Comparison of ENCODE assay signal across 9 cellular contexts in the genomic region with DNA sequence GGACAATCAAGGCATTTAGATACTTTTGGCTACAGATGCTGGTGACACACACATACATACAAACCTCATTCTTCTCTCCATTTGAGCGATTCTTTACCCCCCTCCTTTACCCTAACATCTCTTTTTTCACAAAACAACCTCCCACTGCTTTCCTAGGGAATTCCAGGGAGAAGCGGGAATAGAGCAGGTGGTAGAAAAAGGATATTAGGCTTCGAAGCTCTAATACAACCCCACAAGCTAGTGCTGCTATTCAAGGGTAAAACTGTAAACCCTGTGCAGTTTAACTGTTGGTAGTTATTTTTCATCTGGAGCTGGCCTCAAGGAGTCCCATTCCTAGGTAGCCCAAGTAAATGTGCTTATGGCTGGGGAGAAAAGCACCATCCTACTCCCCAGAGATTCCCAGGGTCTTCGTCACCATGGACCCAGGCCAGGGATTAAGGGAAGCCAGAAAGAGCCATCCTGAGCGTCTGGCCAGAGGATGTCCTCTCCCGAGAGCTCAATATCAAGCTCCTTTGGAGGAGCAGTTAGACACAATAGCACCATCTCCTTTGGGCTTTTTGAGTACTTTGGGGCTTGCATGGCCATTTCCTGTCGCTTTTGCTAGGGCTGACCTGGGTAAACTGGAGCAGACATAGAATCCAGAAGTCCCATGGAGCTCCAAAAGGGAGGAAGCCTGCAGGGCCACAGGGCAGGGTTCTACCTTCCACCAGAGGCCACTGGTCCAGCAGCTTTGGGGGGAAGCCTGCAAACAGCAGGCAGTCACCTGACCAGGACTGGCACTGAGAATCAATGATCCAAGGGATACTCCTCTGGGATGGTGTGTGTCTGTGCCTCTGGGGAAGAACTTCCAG. TPM values are rescaled to one million over a fixed set of nuclear protein-coding genes. Genes with fewer than 3 reads are reported as not detected.
DNase-seq lines count a peak whose midpoint lies in the region; ATAC-seq and TF ChIP-seq lines count a peak whose summit lies in the region.
"Had no signal": no experiment of that assay in that cellular context is flagged by ENCODE, and none has a peak within 500 bp of the region (broad histone marks: within the 10 kb centered on the region; RNA-seq: fewer than 3 reads in every experiment).

No MANE protein-coding gene starts in this region.

- peaks cover 0 to 64% of the 10 kb centered on the region in 2 donors for H3K4me1 ChIP-seq in right atrium auricular region
- H3K4me1 ChIP-seq in muscle layer of colon (ENCODE audit: insufficient read depth, low read length) = peaks cover 35% of the 10 kb centered on the region
- H3K4me1 ChIP-seq in uterus = no peaks in the 10 kb centered on the region

- H3K9me3 ChIP-seq in right atrium auricular region (no peaks in the 10 kb centered on the region), muscle layer of colon (ENCODE audit: low read length) (no peaks in the 10 kb centered on the region), uterus (no peaks in the 10 kb centered on the region)

- ATAC-seq in left ventricle myocardium superior (no peak), GM18498 (IDR thresholded peaks at IDR 0.05; ENCODE audit: unreplicated experiment) (no peak), GM18868 (IDR thresholded peaks at IDR 0.05; ENCODE audit: unreplicated experiment) (no peak), GM19397 (IDR thresholded peaks at IDR 0.05; ENCODE audit: unreplicated experiment) (no peak)

- peak overlapping the region; percentile 83 to 91 for H3K27ac ChIP-seq in right atrium auricular region
- peak overlapping the region; percentile 40 for H3K27ac ChIP-seq in muscle layer of colon (ENCODE audit: low read depth, low read length)
- peak overlapping the region; percentile 84 to 94 for H3K27ac ChIP-seq in uterus

- DNase-seq in right atrium auricular region (ENCODE audit: low spot score) (no peak), left ventricle myocardium superior (no peak), cardiac fibroblast (ENCODE audit: low read depth in 2 of 2) (peak; percentile 34 to 68), uterus (no peak)
- DNase-seq: cortex of kidney had no signal

- TF ChIP-seq CTCF in right atrium auricular region (IDR thresholded peaks at IDR 0.05) (no peak), cardiac fibroblast (IDR thresholded peaks at IDR 0.05; ENCODE audit: low read depth, low read length) (no peak), uterus (IDR thresholded peaks at IDR 0.05) (no peak)

- H3K27me3 ChIP-seq in right atrium auricular region = no peaks in the 10 kb centered on the region
- no peaks in the 10 kb centered on the region for H3K27me3 ChIP-seq in muscle layer of colon (ENCODE audit: control insufficient read depth in 1 of 2, insufficient read depth in 2 of 2, low read length in 2 of 2)
- no peaks in the 10 kb centered on the region for H3K27me3 ChIP-seq in uterus

- H3K4me3 ChIP-seq in right atrium auricular region = peak overlapping the region; percentile 69 to 71
- H3K4me3 ChIP-seq in cardiac fibroblast (replicated peaks in 1 of 2; ENCODE audit: low read depth in 2 of 2, low read length in 2 of 2) = peak overlapping the region; percentile 65 to 66
- peak overlapping the region; percentile 12 to 91 for H3K4me3 ChIP-seq in muscle layer of colon (ENCODE audit: low read depth in 1 of 2, low read length in 2 of 2)
- peak overlapping the region; percentile 8 to 61 for H3K4me3 ChIP-seq in uterus

- H3K36me3 ChIP-seq in right atrium auricular region (no peaks in the 10 kb centered on the region), muscle layer of colon (ENCODE audit: insufficient read depth, low read length) (no peaks in the 10 kb centered on the region), uterus (no peaks in the 10 kb centered on the region)

- intact Hi-C loops in left ventricle myocardium superior (cut with micrococcal nuclease) (loop anchor here (5.0 kb wide), 2 partner anchors 283 to 503 kb away; no protein-coding TSS in a partner anchor), uterus (cut with DNase I; ENCODE audit: low total_unique reads) (no loop called here)

- peak overlapping the region; percentile 0 for H3K9ac ChIP-seq in muscle layer of colon (ENCODE audit: low read length)

- no peak for TF ChIP-seq POLR2A in uterus (IDR thresholded peaks at IDR 0.05)

RNA-seq across cellular contexts. Expression of gene MAML2, which starts 3.1 kb away (rescaled TPM):
- total RNA-seq in right atrium auricular region = 10 to 100 TPM in 1 of 2 donors, 1 to 10 TPM in 1; 7.6 to 16.6 TPM
- total RNA-seq in left ventricle myocardium superior = 4.1 TPM
- total RNA-seq in uterus = 10 to 100 TPM in 3 of 4 donors, 1 to 10 TPM in 1; 8.2 to 35.9 (median 19.8) TPM

RNA-seq across cellular contexts. Expression of gene CCDC82, which starts 49.8 kb away (rescaled TPM):
- total RNA-seq in right atrium auricular region = 10 to 100 TPM in 1 of 2 donors, 1 to 10 TPM in 1; 9.6 to 11.9 TPM
- total RNA-seq in left ventricle myocardium superior = 14.1 TPM
- 10 to 100 TPM; 36.9 to 48.8 (median 42.5) TPM for total RNA-seq in uterus

RNA-seq across cellular contexts. Expression of gene JRKL, which starts 49.9 kb away (rescaled TPM):
- total RNA-seq in right atrium auricular region (1 to 10 TPM; 4.2 to 4.8 TPM), left ventricle myocardium superior (5.5 TPM), uterus (10 to 100 TPM in 2 of 4 donors, 1 to 10 TPM in 2; 2.4 to 27.7 (median 7.5) TPM)

Comparison
In these comparisons a context has a peak if more than half of its experiments do, and no peak if none do; other contexts are left out.
1. DNase-seq: peak in cardiac fibroblast (2 of 2); none in right atrium auricular region (single experiment), left ventricle myocardium superior (single experiment) and uterus (0 of 2).
2. Peak in every context shown above with its lines, with median percentiles within 50 percentile points of each other: H3K27ac ChIP-seq and H3K4me3 ChIP-seq.